In the genomic region with DNA sequence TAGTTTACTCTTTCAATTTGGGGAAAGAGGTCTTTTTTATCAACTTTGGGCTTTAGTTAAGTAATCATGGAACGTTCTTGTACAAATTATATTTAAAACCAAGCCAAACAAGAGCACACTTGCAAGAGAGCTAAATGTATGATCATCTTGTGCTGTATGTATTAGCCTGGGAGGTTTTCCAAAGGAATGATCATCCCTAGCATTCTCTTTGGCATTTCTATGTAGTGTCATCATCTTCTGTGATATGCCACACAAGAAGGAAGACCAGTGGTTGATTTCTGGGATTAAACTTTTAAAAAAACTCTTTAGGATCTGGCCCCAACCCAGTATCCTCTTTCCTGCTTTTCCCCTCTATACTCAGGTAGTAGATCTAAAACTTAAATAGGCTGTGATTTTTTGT, we compare ENCODE assay signal across 20 cellular contexts. TPM values are rescaled to one million over a fixed set of nuclear protein-coding genes. Genes with fewer than 3 reads are reported as not detected.
A peak's percentile ranks its signal among the peaks of the same experiment; 100 is the strongest.
DNase-seq lines count a peak whose midpoint lies in the region; ATAC-seq and TF ChIP-seq lines count a peak whose summit lies in the region.
"Had no signal": no experiment of that assay in that cellular context is flagged by ENCODE, and none has a peak within 500 bp of the region (broad histone marks: within the 10 kb centered on the region; RNA-seq: fewer than 3 reads in every experiment).

No MANE protein-coding gene starts in this region.

- no peaks in the 10 kb centered on the region for H3K9me3 Mint-ChIP-seq in CD4-positive, alpha-beta T cell
- H3K9me3 Mint-ChIP-seq in HFFc6 = no peaks in the 10 kb centered on the region
- H3K9me3 Mint-ChIP-seq in WTC11 = no peaks in the 10 kb centered on the region

- H3K36me3 ChIP-seq in psoas muscle (ENCODE audit: insufficient read depth in 1 of 2, low read depth in 1 of 2) = peaks cover 4 to 40% of the 10 kb centered on the region in 2 donors
- H3K36me3 ChIP-seq: colonic mucosa had no signal

- CTCF ChIA-PET in CD4-positive, alpha-beta T cell (lab: Charles Lee) = interaction anchor here (1.3 kb wide), 1 partner anchor 29 kb away, joined by 4 read pairs; no protein-coding TSS in a partner anchor
- CTCF ChIA-PET in WTC11 (lab: Charles Lee) = interaction anchor here (2.3 kb wide), 1 partner anchor 29 kb away, joined by 6 read pairs; no protein-coding TSS in a partner anchor

- H3K36me3 Mint-ChIP-seq in CD4-positive, alpha-beta T cell (ENCODE audit: low read depth) = peaks cover 90% of the 10 kb centered on the region
- H3K36me3 Mint-ChIP-seq in HFFc6 (ENCODE audit: low read depth) = peaks cover 29% of the 10 kb centered on the region
- H3K36me3 Mint-ChIP-seq in WTC11 = peaks cover 61% of the 10 kb centered on the region

- no peaks in the 10 kb centered on the region for H3K9me3 ChIP-seq in CD4-positive, alpha-beta T cell (ENCODE audit: control insufficient read depth, low read length)
- no peaks in the 10 kb centered on the region for H3K9me3 ChIP-seq in psoas muscle
- H3K9me3 ChIP-seq: BLaER1 treated with 17β-estradiol and CSF1 and Interleukin-3, amounts not matched to agents 10 nM and 100 nM; colonic mucosa; suprapubic skin had no signal

- H3K4me1 ChIP-seq in psoas muscle = peaks cover 46% of the 10 kb centered on the region

- no peaks in the 10 kb centered on the region for H3K27me3 ChIP-seq in CD4-positive, alpha-beta T cell (ENCODE audit: control insufficient read depth, insufficient read depth, low read length)
- H3K27me3 ChIP-seq in psoas muscle (ENCODE audit: insufficient read depth in 3 of 3, low read length in 2 of 3) = no peaks in the 10 kb centered on the region
- H3K27me3 ChIP-seq: BLaER1 treated with 17β-estradiol and CSF1 and Interleukin-3, amounts not matched to agents 10 nM and 100 nM; colonic mucosa; suprapubic skin had no signal

- POLR2A ChIA-PET in CD4-positive, alpha-beta T cell (lab: Charles Lee) = interaction anchor here (1.1 kb wide), 1 partner anchor 54 kb away, joined by 3 read pairs; a partner anchor contains a TSS
- POLR2A ChIA-PET in WTC11 (lab: Charles Lee) = no interaction called here

- 33 to 42% (median 37%) methylated on average over 1 of the region's 1 CpG for WGBS in psoas muscle, 3 donors

- peak overlapping the region; percentile 28 for H3K27ac Mint-ChIP-seq in CD4-positive, alpha-beta T cell
- H3K27ac Mint-ChIP-seq in HFFc6 (peak overlapping the region; percentile 62), WTC11 (no peak overlapping the region)

- H3K4me1 Mint-ChIP-seq in CD4-positive, alpha-beta T cell (ENCODE audit: low read depth) = peaks cover 59% of the 10 kb centered on the region
- H3K4me1 Mint-ChIP-seq in HFFc6 (ENCODE audit: low read depth) (peaks cover 39% of the 10 kb centered on the region), WTC11 (peaks cover 3% of the 10 kb centered on the region; the same call in 1 of the 2 replicates)

- intact Hi-C loops in CD4-positive, alpha-beta T cell (cut with DNase I, micrococcal nuclease) = no loop called here
- intact Hi-C loops in psoas muscle (cut with DNase I) = no loop called here

- H3K4me3 ChIP-seq in psoas muscle = no peak overlapping the region
- H3K4me3 ChIP-seq: BLaER1 treated with 17β-estradiol and CSF1 and Interleukin-3, amounts not matched to agents 10 nM and 100 nM; colonic mucosa; skin epidermis; suprapubic skin had no signal

- no peak for ATAC-seq in CD4-positive, alpha-beta T cell (ENCODE audit: poor library complexity)
- no peak for ATAC-seq in psoas muscle
- ATAC-seq in WTC11 = no peak
- ATAC-seq in HG03175 (IDR thresholded peaks at IDR 0.05; ENCODE audit: unreplicated experiment) = no peak
- ATAC-seq in GM21529 (IDR thresholded peaks at IDR 0.05; ENCODE audit: unreplicated experiment) = no peak
- ATAC-seq: left lobe of liver, Panc1 had no signal

- no peak overlapping the region for H3K4me3 Mint-ChIP-seq in CD4-positive, alpha-beta T cell
- H3K4me3 Mint-ChIP-seq in HFFc6 = no peak overlapping the region
- no peak overlapping the region for H3K4me3 Mint-ChIP-seq in WTC11

- no peak for DNase-seq in CD4-positive, alpha-beta T cell
- peak; percentile 23 for DNase-seq in HFFc6
- DNase-seq in fibroblast of peridontal ligament (ENCODE audit: extremely low read depth) = peak; percentile 85
- DNase-seq in psoas muscle = no peak
- DNase-seq in GM10266 (ENCODE audit: extremely low spot score) = no peak
- no peak for DNase-seq in WTC11 (ENCODE audit: low spot score)
- DNase-seq: activated CD4-positive, CD25-positive, alpha-beta regulatory T cell treated with anti-CD3 and anti-CD28 coated beads, Interleukin-2, amount 50 U/mL, for 72 hours; activated naive CD4-positive, alpha-beta T cell; colonic mucosa; GDM1; NCI-H1436 treated with DMSO at 0.1 percent for 48 hours; stimulated activated CD4-positive, alpha-beta T cell treated with anti-CD3 and anti-CD28 coated beads, Interleukin-4, amount 100 ng/mL, for 4 hours; T-helper 9 cell had no signal

- TF ChIP-seq CTCF in CD4-positive, alpha-beta T cell (IDR thresholded peaks at IDR 0.05) = no peak
- TF ChIP-seq CTCF in HFFc6 (IDR thresholded peaks at IDR 0.05) (no peak), psoas muscle (IDR thresholded peaks at IDR 0.05) (no peak), GM10266 (IDR thresholded peaks at IDR 0.05; ENCODE audit: control insufficient read depth, insufficient read depth, low read depth, missing control alignments) (no peak), WTC11 (IDR thresholded peaks at IDR 0.05) (no peak)

- no peak overlapping the region for H3K27ac ChIP-seq in CD4-positive, alpha-beta T cell (ENCODE audit: low read depth, low read length)
- peak overlapping the region; percentile 38 for H3K27ac ChIP-seq in psoas muscle
- H3K27ac ChIP-seq: BLaER1 treated with 17β-estradiol and CSF1 and Interleukin-3, amounts not matched to agents 10 nM and 100 nM; colonic mucosa; skin epidermis; suprapubic skin had no signal

- no peaks in the 10 kb centered on the region for H3K27me3 Mint-ChIP-seq in CD4-positive, alpha-beta T cell
- H3K27me3 Mint-ChIP-seq in HFFc6 (ENCODE audit: insufficient read depth) (no peaks in the 10 kb centered on the region), WTC11 (ENCODE audit: low read depth) (no peaks in the 10 kb centered on the region)

TF ChIP-seq in WTC11, 78 proteins besides CTCF, POLR2A, EP300 and RAD21:
- TF ChIP-seq SMAD3 (CRISPR knock-in tag; IDR thresholded peaks at IDR 0.05; ENCODE audit: borderline replicate concordance) (no peak), ELF4 (CRISPR knock-in tag; IDR thresholded peaks at IDR 0.05; ENCODE audit: low read depth) (no peak), NFATC4 (CRISPR knock-in tag; IDR thresholded peaks at IDR 0.05) (no peak)
- TF ChIP-seq, protein P1, sequence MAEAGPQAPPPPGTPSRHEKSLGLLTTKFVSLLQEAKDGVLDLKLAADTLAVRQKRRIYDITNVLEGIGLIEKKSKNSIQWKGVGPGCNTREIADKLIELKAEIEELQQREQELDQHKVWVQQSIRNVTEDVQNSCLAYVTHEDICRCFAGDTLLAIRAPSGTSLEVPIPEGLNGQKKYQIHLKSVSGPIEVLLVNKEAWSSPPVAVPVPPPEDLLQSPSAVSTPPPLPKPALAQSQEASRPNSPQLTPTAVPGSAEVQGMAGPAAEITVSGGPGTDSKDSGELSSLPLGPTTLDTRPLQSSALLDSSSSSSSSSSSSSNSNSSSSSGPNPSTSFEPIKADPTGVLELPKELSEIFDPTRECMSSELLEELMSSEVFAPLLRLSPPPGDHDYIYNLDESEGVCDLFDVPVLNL (CRISPR knock-in tag; IDR thresholded peaks at IDR 0.05; ENCODE audit: borderline replicate concordance, low read depth) = no peak
- TF ChIP-seq, protein P2, sequence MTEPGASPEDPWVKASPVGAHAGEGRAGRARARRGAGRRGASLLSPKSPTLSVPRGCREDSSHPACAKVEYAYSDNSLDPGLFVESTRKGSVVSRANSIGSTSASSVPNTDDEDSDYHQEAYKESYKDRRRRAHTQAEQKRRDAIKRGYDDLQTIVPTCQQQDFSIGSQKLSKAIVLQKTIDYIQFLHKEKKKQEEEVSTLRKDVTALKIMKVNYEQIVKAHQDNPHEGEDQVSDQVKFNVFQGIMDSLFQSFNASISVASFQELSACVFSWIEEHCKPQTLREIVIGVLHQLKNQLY (CRISPR knock-in tag; IDR thresholded peaks at IDR 0.05) = no peak

RNA-seq across cellular contexts. Expression of a gene that starts 38.4 kb away (rescaled TPM):
- under 1 TPM; 0.25 to 0.30 TPM for total RNA-seq in CD4-positive, alpha-beta T cell
- under 1 TPM in 1 of 6 experiments, not detected in 5; 0.05 TPM for total RNA-seq in HFFc6 (2021; fragmentation: NEBNext Ultra II Directional; extraction: Animal tissue kit (Norgen Biotek cat#: 25700))
- total RNA-seq in psoas muscle = 1 to 10 TPM; 4.6 to 9.1 (median 6.3) TPM
- 1 to 10 TPM; 1.9 to 2.7 (median 2.1) TPM for polyA plus RNA-seq in psoas muscle
- total RNA-seq in WTC11 (2021) = 3.3 to 4.0 TPM (median 3.6 TPM) in 3 replicates

RNA-seq across cellular contexts. Expression of a gene that starts 53.7 kb away (rescaled TPM):
- 10 to 100 TPM; 28.6 to 35.2 TPM for total RNA-seq in CD4-positive, alpha-beta T cell
- total RNA-seq in HFFc6 (2021; fragmentation: NEBNext Ultra II Directional; extraction: Animal tissue kit (Norgen Biotek cat#: 25700)) = 10 to 100 TPM; 31.0 to 48.1 (median 43.8) TPM
- total RNA-seq in psoas muscle (10 to 100 TPM; 45.8 to 67.8 (median 61.1) TPM), WTC11 (2021) (46.5 to 47.5 TPM (median 47.4 TPM) in 3 replicates)
- polyA plus RNA-seq in psoas muscle = 10 to 100 TPM; 52.0 to 69.0 (median 58.6) TPM

Comparison
In these comparisons a context has a peak if more than half of its experiments do, and no peak if none do; other contexts are left out.
1. DNase-seq: peak in HFFc6 (single experiment) and fibroblast of peridontal ligament (single experiment); none in CD4-positive, alpha-beta T cell (0 of 10), psoas muscle (0 of 2), GM10266 (single experiment) and WTC11 (single experiment).